In the genomic region with DNA sequence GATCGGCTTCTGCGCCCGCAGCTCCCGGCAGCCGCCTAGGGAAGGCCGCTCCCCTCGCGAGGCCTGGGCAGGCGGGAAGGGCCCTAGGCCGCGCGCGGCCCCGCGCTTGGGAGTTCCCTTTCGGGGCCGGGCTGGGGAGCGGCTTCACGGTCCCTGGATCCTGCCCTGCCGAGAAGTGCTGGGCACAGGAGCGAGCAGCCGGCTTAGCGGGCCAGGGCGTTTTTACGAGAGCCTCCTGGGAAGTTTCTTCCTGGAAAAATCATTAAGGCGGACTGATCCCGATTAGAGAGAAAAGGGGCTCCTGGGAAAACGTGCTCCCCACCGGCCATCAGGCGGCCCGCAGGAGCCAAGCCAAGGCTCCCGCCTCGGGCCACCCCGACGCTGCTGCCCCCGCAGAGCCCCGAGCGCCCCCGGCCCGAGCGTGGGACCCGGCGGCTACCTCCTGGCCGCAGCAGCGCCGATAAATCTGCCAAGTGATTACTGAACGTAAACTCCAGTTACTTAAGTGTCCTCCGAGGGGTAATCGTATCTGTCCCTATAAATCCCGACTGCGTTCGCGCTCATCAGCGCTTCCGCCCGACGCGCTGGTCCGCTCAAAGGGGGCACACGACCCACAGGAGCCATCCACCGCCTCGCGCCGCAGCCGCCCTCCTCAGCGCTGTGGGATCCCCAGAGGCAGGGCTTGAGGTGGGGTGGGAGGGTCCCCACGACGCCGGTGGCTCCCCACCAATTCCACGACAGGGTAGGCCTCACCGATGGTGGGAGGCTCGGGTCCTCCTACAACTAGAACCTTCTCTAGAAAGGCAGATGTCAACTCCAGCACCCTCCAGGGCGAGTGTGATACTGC, we compare ENCODE assay signal across 8 cellular contexts. TPM values are rescaled to one million over a fixed set of nuclear protein-coding genes. Genes with fewer than 3 reads are reported as not detected.
DNase-seq lines count a peak whose midpoint lies in the region; ATAC-seq and TF ChIP-seq lines count a peak whose summit lies in the region.

No MANE protein-coding gene starts in this region.

- H3K4me3 Mint-ChIP-seq in T-helper 2 cell treated with Interferon-gamma antibody and Interleukin-4, amounts not matched to agents 5 μg/mL and 100 μg/mL, for 36 hours, result peak overlapping the region; percentile 66
- H3K4me3 Mint-ChIP-seq in activated T-cell treated with anti-CD3 and anti-CD28 coated beads, Interleukin-2, amount 50 U/mL, for 72 hours, result peak overlapping the region; percentile 65 to 77

- WGBS in suprapubic skin, result 2% methylated on average over 11 of the region's 73 CpGs

- TF ChIP-seq POLR2A in suprapubic skin (IDR thresholded peaks at IDR 0.05), result no peak

- H3K36me3 ChIP-seq in iPS-20b (ENCODE audit: insufficient read depth, low read depth, low read length), result peaks cover 56% of the 10 kb centered on the region
- H3K36me3 ChIP-seq in suprapubic skin, result no peaks in the 10 kb centered on the region

- H3K27me3 Mint-ChIP-seq in T-helper 2 cell treated with Interferon-gamma antibody and Interleukin-4, amounts not matched to agents 5 μg/mL and 100 μg/mL, for 36 hours (ENCODE audit: low read depth), result peaks cover 68% of the 10 kb centered on the region
- H3K27me3 Mint-ChIP-seq in activated T-cell treated with anti-CD3 and anti-CD28 coated beads, Interleukin-2, amount 50 U/mL, for 72 hours (ENCODE audit: low read depth), result peaks cover 73% of the 10 kb centered on the region

- no peak for TF ChIP-seq EP300 in suprapubic skin (IDR thresholded peaks at IDR 0.05)

- TF ChIP-seq CTCF in suprapubic skin (IDR thresholded peaks at IDR 0.05), result no peak

- no peak for ATAC-seq in activated T-cell treated with anti-CD3 and anti-CD28 coated beads, Interleukin-2, amount 50 U/mL, for 72 hours (replicated peaks in 1 of 2)
- ATAC-seq in HG02938 (IDR thresholded peaks at IDR 0.05; ENCODE audit: unreplicated experiment) (no peak), HG03280 (IDR thresholded peaks at IDR 0.05; ENCODE audit: unreplicated experiment) (no peak), GM21360 (IDR thresholded peaks at IDR 0.05; ENCODE audit: unreplicated experiment) (no peak)

- H3K9me3 ChIP-seq in iPS-20b (ENCODE audit: insufficient read depth, low read depth, low read length) (no peaks in the 10 kb centered on the region), suprapubic skin (no peaks in the 10 kb centered on the region)

- H3K27me3 ChIP-seq in iPS-20b (ENCODE audit: insufficient read depth, low read length) (peaks cover 34% of the 10 kb centered on the region), suprapubic skin (peaks cover 95% of the 10 kb centered on the region)

- H3K9me3 Mint-ChIP-seq in T-helper 2 cell treated with Interferon-gamma antibody and Interleukin-4, amounts not matched to agents 5 μg/mL and 100 μg/mL, for 36 hours, result peaks cover 4% of the 10 kb centered on the region
- H3K9me3 Mint-ChIP-seq in activated T-cell treated with anti-CD3 and anti-CD28 coated beads, Interleukin-2, amount 50 U/mL, for 72 hours, result no peaks in the 10 kb centered on the region

- peak overlapping the region; percentile 40 for H3K27ac ChIP-seq in iPS-20b (ENCODE audit: low read length)
- no peak overlapping the region for H3K27ac ChIP-seq in suprapubic skin

- peaks cover 22% of the 10 kb centered on the region; the same call in 1 of the 2 replicates for H3K4me1 ChIP-seq in iPS-20b (ENCODE audit: insufficient read depth, low read length)
- peaks cover 37% of the 10 kb centered on the region for H3K4me1 ChIP-seq in suprapubic skin

- peak overlapping the region; percentile 86 for H3K27ac Mint-ChIP-seq in T-helper 2 cell treated with Interferon-gamma antibody and Interleukin-4, amounts not matched to agents 5 μg/mL and 100 μg/mL, for 36 hours
- peak overlapping the region; percentile 54 for H3K27ac Mint-ChIP-seq in activated T-cell treated with anti-CD3 and anti-CD28 coated beads, Interleukin-2, amount 50 U/mL, for 72 hours

- H3K4me3 ChIP-seq in iPS-20b (ENCODE audit: low read length), result peak overlapping the region; percentile 94
- peak overlapping the region; percentile 47 for H3K4me3 ChIP-seq in suprapubic skin

- H3K4me1 Mint-ChIP-seq in T-helper 2 cell treated with Interferon-gamma antibody and Interleukin-4, amounts not matched to agents 5 μg/mL and 100 μg/mL, for 36 hours (ENCODE audit: low read depth), result peaks cover 13% of the 10 kb centered on the region
- H3K4me1 Mint-ChIP-seq in activated T-cell treated with anti-CD3 and anti-CD28 coated beads, Interleukin-2, amount 50 U/mL, for 72 hours (ENCODE audit: low read depth), result peaks cover 29% of the 10 kb centered on the region

- peaks cover 7% of the 10 kb centered on the region for H3K36me3 Mint-ChIP-seq in T-helper 2 cell treated with Interferon-gamma antibody and Interleukin-4, amounts not matched to agents 5 μg/mL and 100 μg/mL, for 36 hours (ENCODE audit: low read depth)
- H3K36me3 Mint-ChIP-seq in activated T-cell treated with anti-CD3 and anti-CD28 coated beads, Interleukin-2, amount 50 U/mL, for 72 hours (ENCODE audit: insufficient read depth in 2 of 2), result peaks cover 11 to 13% of the 10 kb centered on the region in 2 donors

- peak overlapping the region; percentile 96 for H3K9ac ChIP-seq in iPS-20b (ENCODE audit: low read depth, low read length)

- no peak for DNase-seq in T-helper 2 cell treated with Interferon-gamma antibody and Interleukin-4, amounts not matched to agents 5 μg/mL and 100 μg/mL, for 36 hours (ENCODE audit: low spot score)
- DNase-seq in T-helper 2 cell, result no peak
- DNase-seq in activated T-cell treated with anti-CD3 and anti-CD28 coated beads, Interleukin-2, amount 50 U/mL, for 72 hours, result no peak
- no peak for DNase-seq in suprapubic skin (ENCODE audit: low spot score in 2 of 2)

RNA-seq across cellular contexts. Expression of gene ZIC5, which starts 2.8 kb away (rescaled TPM):
- not detected for total RNA-seq in activated T-cell treated with anti-CD3 and anti-CD28 coated beads, Interleukin-2, amount 50 U/mL, for 72 hours
- not detected for total RNA-seq in suprapubic skin

RNA-seq across cellular contexts. Expression of gene ZIC2, which starts 12.8 kb away (rescaled TPM):
- total RNA-seq in activated T-cell treated with anti-CD3 and anti-CD28 coated beads, Interleukin-2, amount 50 U/mL, for 72 hours, result under 1 TPM in 1 of 2 donors, not detected in 1; 0.25 TPM
- total RNA-seq in suprapubic skin, result not detected
